ENCODE assay signal across 8 cellular contexts in genomic region chr6:52577022-52577777, GRCh38. TPM values are rescaled to one million over a fixed set of nuclear protein-coding genes. Genes with fewer than 3 reads are reported as not detected.
DNase-seq lines count a peak whose midpoint lies in the region; ATAC-seq, FAIRE-seq and TF ChIP-seq lines count a peak whose summit lies in the region.

A gene with protein sequence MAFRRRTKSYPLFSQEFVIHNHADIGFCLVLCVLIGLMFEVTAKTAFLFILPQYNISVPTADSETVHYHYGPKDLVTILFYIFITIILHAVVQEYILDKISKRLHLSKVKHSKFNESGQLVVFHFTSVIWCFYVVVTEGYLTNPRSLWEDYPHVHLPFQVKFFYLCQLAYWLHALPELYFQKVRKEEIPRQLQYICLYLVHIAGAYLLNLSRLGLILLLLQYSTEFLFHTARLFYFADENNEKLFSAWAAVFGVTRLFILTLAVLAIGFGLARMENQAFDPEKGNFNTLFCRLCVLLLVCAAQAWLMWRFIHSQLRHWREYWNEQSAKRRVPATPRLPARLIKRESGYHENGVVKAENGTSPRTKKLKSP (minus strand): TSS chr6:52577060. CDS start chr6:52576915, 145 bp downstream.

- no peaks in the 10 kb centered on the region for H3K36me3 Mint-ChIP-seq in activated CD4-positive, alpha-beta T cell treated with anti-CD3 and anti-CD28 coated beads for 36 hours (ENCODE audit: low read depth)

- peak within 1 kb of the TSS; percentile 80 for H3K27ac Mint-ChIP-seq in activated CD4-positive, alpha-beta T cell treated with anti-CD3 and anti-CD28 coated beads for 36 hours

- peaks cover 43% of the 10 kb centered on the region for H3K4me1 Mint-ChIP-seq in activated CD4-positive, alpha-beta T cell treated with anti-CD3 and anti-CD28 coated beads for 36 hours

- POLR2A ChIA-PET in A549 (lab: Yijun Ruan, JAX): interaction anchor here (0.8 to 2.8 kb wide), 9 partner anchors 11 to 157 kb away, joined by 3 to 19 read pairs (median 6); partner anchors contain the start of gene EFHC1
- POLR2A ChIA-PET in activated CD4-positive, alpha-beta T cell treated with anti-CD3 and anti-CD28 coated beads for 36 hours (lab: Charles Lee): no interaction called here

- H3K4me3 Mint-ChIP-seq in activated CD4-positive, alpha-beta T cell treated with anti-CD3 and anti-CD28 coated beads for 36 hours: peak within 1 kb of the TSS; percentile 79

- no peaks in the 10 kb centered on the region for H3K27me3 ChIP-seq in colonic mucosa

- H3K4me1 ChIP-seq in A549: peaks cover 39% of the 10 kb centered on the region
- H3K4me1 ChIP-seq in colonic mucosa: peaks cover 3% of the 10 kb centered on the region

- peak within 1 kb of the TSS; percentile 97 for H3K4me2 ChIP-seq in A549

- H3K9ac ChIP-seq in colonic mucosa (ENCODE audit: low read depth in 2 of 2, low read length in 2 of 2): peak within 1 kb of the TSS; percentile 82 to 83

- H3K27ac ChIP-seq in A549 (peak within 1 kb of the TSS; percentile 95 to 100), colonic mucosa (peak within 1 kb of the TSS; percentile 99)

- intact Hi-C loops in activated CD4-positive, alpha-beta T cell treated with anti-CD3 and anti-CD28 coated beads for 36 hours (cut with DNase I, micrococcal nuclease): loop anchor here (1.0 to 10.0 kb wide), 10 partner anchors 58 to 968 kb away; partner anchors contain the start of genes EFHC1 (in 1 of the 2), GCLC (in 1 of the 2), GSTA4 (in 1 of the 2) and MCM3 (in 1 of the 2)
- intact Hi-C loops in colonic mucosa (cut with DNase I): no loop called here

- H3K4me3 ChIP-seq in A549 (peak within 1 kb of the TSS; percentile 69), colonic mucosa (peak within 1 kb of the TSS; percentile 84)

- no peak for TF ChIP-seq CTCF in A549 (IDR thresholded peaks at IDR 0.05)
- no peak for TF ChIP-seq CTCF in colonic mucosa (IDR thresholded peaks at IDR 0.05)

- peak; percentile 84 to 86 for ATAC-seq in A549
- peak; percentile 43 for ATAC-seq in GM18517 (IDR thresholded peaks at IDR 0.05; ENCODE audit: unreplicated experiment)
- peak; percentile 54 for ATAC-seq in HG03025 (IDR thresholded peaks at IDR 0.05; ENCODE audit: low FRiP score, unreplicated experiment)
- ATAC-seq in activated CD4-positive, alpha-beta T cell treated with anti-CD3 and anti-CD28 coated beads for 36 hours: peak; percentile 56

- WGBS in A549 (ENCODE audit: missing lambda C conversion rate): 4% methylated on average over 10 of the region's 84 CpGs

- H3K27me3 Mint-ChIP-seq in activated CD4-positive, alpha-beta T cell treated with anti-CD3 and anti-CD28 coated beads for 36 hours: peaks cover 2% of the 10 kb centered on the region

- DNase-seq in A549 (ENCODE audit: low read depth in 1 of 2, low spot score in 1 of 2) (peak; percentile 40 to 72), NCI-H226 (peak; percentile 78), colonic mucosa (peak; percentile 84), left kidney (ENCODE audit: low read depth, low spot score) (peak; percentile 95)
- peak; percentile 78 for DNase-seq in activated CD4-positive, alpha-beta T cell treated with anti-CD3 and anti-CD28 coated beads for 36 hours
- DNase-seq in stimulated activated CD4-positive, alpha-beta T cell treated with anti-CD3 and anti-CD28 coated beads, Interleukin-2, amount 100 ng/mL, for 24 hours: peak; percentile 74 to 80

- H3K36me3 ChIP-seq in colonic mucosa: no peaks in the 10 kb centered on the region

- CTCF ChIA-PET in A549 (lab: Yijun Ruan, JAX): interaction anchor here (0.7 to 3.4 kb wide), 19 partner anchors 10 to 489 kb away, joined by 3 to 29 read pairs (median 5); no protein-coding TSS in a partner anchor
- CTCF ChIA-PET in activated CD4-positive, alpha-beta T cell treated with anti-CD3 and anti-CD28 coated beads for 36 hours (lab: Charles Lee): interaction anchor here (0.6 to 1.6 kb wide), 9 partner anchors 19 to 291 kb away, joined by 3 to 4 read pairs (median 3); no protein-coding TSS in a partner anchor

- no peaks in the 10 kb centered on the region for H3K9me3 ChIP-seq in A549
- H3K9me3 ChIP-seq in colonic mucosa: no peaks in the 10 kb centered on the region

- no peak for FAIRE-seq in A549 (lab: Jason Lieb, UNC)

- no peaks in the 10 kb centered on the region for H3K9me3 Mint-ChIP-seq in activated CD4-positive, alpha-beta T cell treated with anti-CD3 and anti-CD28 coated beads for 36 hours (ENCODE audit: low read depth)

- no peak for TF ChIP-seq EP300 in A549 (IDR thresholded peaks at IDR 0.05)

- TF ChIP-seq POLR2A in A549 (IDR thresholded peaks at IDR 0.05; ENCODE audit: low read length): peak; percentile 59

- TF ChIP-seq RAD21 in A549 (conservative IDR thresholded peaks at IDR 0.05 in 1 of 2, IDR thresholded peaks at IDR 0.05 in 1 of 2): no peak; a peak in 1 of 5 replicates

TF ChIP-seq in A549, 52 proteins besides CTCF, POLR2A, EP300 and RAD21:
- TF ChIP-seq, protein P1, sequence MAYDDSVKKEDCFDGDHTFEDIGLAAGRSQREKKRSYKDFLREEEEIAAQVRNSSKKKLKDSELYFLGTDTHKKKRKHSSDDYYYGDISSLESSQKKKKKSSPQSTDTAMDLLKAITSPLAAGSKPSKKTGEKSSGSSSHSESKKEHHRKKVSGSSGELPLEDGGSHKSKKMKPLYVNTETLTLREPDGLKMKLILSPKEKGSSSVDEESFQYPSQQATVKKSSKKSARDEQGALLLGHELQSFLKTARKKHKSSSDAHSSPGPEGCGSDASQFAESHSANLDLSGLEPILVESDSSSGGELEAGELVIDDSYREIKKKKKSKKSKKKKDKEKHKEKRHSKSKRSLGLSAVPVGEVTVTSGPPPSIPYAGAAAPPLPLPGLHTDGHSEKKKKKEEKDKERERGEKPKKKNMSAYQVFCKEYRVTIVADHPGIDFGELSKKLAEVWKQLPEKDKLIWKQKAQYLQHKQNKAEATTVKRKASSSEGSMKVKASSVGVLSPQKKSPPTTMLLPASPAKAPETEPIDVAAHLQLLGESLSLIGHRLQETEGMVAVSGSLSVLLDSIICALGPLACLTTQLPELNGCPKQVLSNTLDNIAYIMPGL (CRISPR knock-in tag; IDR thresholded peaks at IDR 0.05; ENCODE audit: borderline replicate concordance): peak; percentile 72
- TF ChIP-seq ZC3H11A (IDR thresholded peaks at IDR 0.05): no peak
- no peak for TF ChIP-seq ESRRA (IDR thresholded peaks at IDR 0.05; ENCODE audit: borderline replicate concordance, low read length)
- peak; percentile 58 to 83; a peak in 4 of 5 replicates for TF ChIP-seq JUN (IDR thresholded peaks at IDR 0.05)
- TF ChIP-seq, protein P2, sequence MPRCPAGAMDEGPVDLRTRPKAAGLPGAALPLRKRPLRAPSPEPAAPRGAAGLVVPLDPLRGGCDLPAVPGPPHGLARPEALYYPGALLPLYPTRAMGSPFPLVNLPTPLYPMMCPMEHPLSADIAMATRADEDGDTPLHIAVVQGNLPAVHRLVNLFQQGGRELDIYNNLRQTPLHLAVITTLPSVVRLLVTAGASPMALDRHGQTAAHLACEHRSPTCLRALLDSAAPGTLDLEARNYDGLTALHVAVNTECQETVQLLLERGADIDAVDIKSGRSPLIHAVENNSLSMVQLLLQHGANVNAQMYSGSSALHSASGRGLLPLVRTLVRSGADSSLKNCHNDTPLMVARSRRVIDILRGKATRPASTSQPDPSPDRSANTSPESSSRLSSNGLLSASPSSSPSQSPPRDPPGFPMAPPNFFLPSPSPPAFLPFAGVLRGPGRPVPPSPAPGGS (IDR thresholded peaks at IDR 0.05): peak; percentile 54; the same call in 1 of the 3 replicates
- TF ChIP-seq HEYL (CRISPR knock-in tag; IDR thresholded peaks at IDR 0.05): no peak
- TF ChIP-seq, protein P3, sequence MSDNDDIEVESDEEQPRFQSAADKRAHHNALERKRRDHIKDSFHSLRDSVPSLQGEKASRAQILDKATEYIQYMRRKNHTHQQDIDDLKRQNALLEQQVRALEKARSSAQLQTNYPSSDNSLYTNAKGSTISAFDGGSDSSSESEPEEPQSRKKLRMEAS (IDR thresholded peaks at IDR 0.05): peak; percentile 40; the same call in 1 of the 2 replicates
- peak; percentile 85 for TF ChIP-seq PHF8 (IDR thresholded peaks at IDR 0.05; ENCODE audit: borderline replicate concordance, low read depth)
- TF ChIP-seq TP53 (CRISPR knock-in tag; IDR thresholded peaks at IDR 0.05): no peak
- TF ChIP-seq HOXA7 (CRISPR knock-in tag; IDR thresholded peaks at IDR 0.05): no peak
- TF ChIP-seq, protein P4, sequence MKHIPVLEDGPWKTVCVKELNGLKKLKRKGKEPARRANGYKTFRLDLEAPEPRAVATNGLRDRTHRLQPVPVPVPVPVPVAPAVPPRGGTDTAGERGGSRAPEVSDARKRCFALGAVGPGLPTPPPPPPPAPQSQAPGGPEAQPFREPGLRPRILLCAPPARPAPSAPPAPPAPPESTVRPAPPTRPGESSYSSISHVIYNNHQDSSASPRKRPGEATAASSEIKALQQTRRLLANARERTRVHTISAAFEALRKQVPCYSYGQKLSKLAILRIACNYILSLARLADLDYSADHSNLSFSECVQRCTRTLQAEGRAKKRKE (CRISPR knock-in tag; IDR thresholded peaks at IDR 0.05; ENCODE audit: low read depth): no peak

RNA-seq across cellular contexts. Expression of the gene that starts here (rescaled TPM):
- 25.4 and 25.6 TPM in 2 replicates for polyA plus RNA-seq in A549 (2011; rRNA removed)
- 10.3 and 14.3 TPM in 2 replicates for polyA plus RNA-seq in A549 (2012; cell fraction: cytosol; rRNA removed)
- polyA plus RNA-seq in A549 (2012; cell fraction: nucleus; rRNA removed): 12.4 and 19.0 TPM in 2 replicates
- polyA plus RNA-seq in A549 (2017; fragmentation: RNase III; extraction: RNeasy Plus Mini Kit Qiagen cat#74134 plus additional on column Dnase treatment): 16.4 to 18.9 TPM (median 18.9 TPM) in 3 replicates
- 31.9 and 32.9 TPM in 2 replicates for polyA minus RNA-seq in A549 (2011; rRNA and poly(A)+ RNA removed)
- total RNA-seq in activated CD4-positive, alpha-beta T cell treated with anti-CD3 and anti-CD28 coated beads for 36 hours: 1 to 10 TPM; 3.5 to 3.6 TPM
- 10 to 100 TPM; 19.1 to 21.2 TPM for total RNA-seq in colonic mucosa

Comparison
In these comparisons a context has a peak if more than half of its experiments do, and no peak if none do; other contexts are left out.
1. Peak in every context shown above with its lines: DNase-seq, ATAC-seq, H3K4me3 ChIP-seq and H3K27ac ChIP-seq.
2. RNA of the gene that starts here (total RNA-seq): 19.1 to 21.2 TPM in colonic mucosa; 3.5 to 3.6 TPM in activated CD4-positive, alpha-beta T cell treated with anti-CD3 and anti-CD28 coated beads for 36 hours; every median in the first group is over 4 times any median in the second.